1 cellular context compared by ENCODE assay signal in the genomic region with DNA sequence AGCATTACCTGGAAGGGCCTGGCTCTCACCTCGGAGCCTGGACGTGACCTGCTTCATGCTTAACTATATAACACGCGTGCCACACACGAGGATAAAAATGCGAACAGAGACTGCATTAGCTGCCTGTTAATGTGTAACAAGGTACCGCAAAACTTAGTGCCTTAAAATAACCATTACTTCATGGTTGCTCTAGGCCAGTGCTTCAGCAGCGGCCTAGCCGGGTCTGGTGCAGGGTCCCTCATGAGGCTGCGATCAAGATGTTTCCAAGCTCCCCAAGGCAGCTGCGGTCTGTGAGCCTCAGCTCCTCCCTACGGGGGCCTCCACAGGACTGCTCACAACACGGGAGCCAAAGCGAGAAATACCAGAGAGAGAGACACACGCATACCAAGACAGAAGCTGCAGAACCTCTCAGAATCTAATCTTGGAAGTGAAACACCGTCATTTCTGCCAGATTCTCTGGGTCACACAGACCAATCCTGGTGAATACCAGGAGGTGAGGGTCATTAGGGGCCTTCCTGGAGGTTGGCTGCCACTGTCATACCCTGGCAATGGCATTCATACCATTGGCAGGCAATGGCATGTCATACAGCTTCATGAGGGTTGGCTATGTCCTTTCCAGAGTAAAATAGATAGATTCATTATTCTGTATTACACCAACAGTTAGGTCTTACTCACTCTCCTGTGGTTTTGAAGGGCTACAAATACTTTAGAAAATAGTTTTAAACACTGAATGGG.
TF ChIP-seq lines count a peak whose summit lies in the region.

No MANE protein-coding gene starts in this region.

TF ChIP-seq in GM23338, 12 proteins besides CTCF, POLR2A, EP300 and RAD21 (continued from another document):
- TF ChIP-seq, protein P1, sequence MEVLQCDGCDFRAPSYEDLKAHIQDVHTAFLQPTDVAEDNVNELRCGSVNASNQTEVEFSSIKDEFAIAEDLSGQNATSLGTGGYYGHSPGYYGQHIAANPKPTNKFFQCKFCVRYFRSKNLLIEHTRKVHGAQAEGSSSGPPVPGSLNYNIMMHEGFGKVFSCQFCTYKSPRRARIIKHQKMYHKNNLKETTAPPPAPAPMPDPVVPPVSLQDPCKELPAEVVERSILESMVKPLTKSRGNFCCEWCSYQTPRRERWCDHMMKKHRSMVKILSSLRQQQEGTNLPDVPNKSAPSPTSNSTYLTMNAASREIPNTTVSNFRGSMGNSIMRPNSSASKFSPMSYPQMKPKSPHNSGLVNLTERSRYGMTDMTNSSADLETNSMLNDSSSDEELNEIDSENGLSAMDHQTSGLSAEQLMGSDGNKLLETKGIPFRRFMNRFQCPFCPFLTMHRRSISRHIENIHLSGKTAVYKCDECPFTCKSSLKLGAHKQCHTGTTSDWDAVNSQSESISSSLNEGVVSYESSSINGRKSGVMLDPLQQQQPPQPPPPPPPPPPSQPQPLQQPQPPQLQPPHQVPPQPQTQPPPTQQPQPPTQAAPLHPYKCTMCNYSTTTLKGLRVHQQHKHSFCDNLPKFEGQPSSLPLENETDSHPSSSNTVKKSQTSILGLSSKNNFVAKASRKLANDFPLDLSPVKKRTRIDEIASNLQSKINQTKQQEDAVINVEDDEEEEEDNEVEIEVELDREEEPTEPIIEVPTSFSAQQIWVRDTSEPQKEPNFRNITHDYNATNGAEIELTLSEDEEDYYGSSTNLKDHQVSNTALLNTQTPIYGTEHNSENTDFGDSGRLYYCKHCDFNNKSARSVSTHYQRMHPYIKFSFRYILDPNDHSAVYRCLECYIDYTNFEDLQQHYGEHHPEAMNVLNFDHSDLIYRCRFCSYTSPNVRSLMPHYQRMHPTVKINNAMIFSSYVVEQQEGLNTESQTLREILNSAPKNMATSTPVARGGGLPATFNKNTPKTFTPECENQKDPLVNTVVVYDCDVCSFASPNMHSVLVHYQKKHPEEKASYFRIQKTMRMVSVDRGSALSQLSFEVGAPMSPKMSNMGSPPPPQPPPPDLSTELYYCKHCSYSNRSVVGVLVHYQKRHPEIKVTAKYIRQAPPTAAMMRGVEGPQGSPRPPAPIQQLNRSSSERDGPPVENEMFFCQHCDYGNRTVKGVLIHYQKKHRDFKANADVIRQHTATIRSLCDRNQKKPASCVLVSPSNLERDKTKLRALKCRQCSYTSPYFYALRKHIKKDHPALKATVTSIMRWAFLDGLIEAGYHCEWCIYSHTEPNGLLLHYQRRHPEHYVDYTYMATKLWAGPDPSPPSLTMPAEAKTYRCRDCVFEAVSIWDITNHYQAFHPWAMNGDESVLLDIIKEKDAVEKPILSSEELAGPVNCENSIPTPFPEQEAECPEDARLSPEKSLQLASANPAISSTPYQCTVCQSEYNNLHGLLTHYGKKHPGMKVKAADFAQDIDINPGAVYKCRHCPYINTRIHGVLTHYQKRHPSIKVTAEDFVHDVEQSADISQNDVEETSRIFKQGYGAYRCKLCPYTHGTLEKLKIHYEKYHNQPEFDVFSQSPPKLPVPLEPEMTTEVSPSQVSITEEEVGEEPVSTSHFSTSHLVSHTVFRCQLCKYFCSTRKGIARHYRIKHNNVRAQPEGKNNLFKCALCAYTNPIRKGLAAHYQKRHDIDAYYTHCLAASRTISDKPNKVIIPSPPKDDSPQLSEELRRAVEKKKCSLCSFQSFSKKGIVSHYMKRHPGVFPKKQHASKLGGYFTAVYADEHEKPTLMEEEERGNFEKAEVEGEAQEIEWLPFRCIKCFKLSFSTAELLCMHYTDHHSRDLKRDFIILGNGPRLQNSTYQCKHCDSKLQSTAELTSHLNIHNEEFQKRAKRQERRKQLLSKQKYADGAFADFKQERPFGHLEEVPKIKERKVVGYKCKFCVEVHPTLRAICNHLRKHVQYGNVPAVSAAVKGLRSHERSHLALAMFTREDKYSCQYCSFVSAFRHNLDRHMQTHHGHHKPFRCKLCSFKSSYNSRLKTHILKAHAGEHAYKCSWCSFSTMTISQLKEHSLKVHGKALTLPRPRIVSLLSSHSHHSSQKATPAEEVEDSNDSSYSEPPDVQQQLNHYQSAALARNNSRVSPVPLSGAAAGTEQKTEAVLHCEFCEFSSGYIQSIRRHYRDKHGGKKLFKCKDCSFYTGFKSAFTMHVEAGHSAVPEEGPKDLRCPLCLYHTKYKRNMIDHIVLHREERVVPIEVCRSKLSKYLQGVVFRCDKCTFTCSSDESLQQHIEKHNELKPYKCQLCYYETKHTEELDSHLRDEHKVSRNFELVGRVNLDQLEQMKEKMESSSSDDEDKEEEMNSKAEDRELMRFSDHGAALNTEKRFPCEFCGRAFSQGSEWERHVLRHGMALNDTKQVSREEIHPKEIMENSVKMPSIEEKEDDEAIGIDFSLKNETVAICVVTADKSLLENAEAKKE (CRISPR knock-in tag; IDR thresholded peaks at IDR 0.05): no peak
- TF ChIP-seq, protein P2, sequence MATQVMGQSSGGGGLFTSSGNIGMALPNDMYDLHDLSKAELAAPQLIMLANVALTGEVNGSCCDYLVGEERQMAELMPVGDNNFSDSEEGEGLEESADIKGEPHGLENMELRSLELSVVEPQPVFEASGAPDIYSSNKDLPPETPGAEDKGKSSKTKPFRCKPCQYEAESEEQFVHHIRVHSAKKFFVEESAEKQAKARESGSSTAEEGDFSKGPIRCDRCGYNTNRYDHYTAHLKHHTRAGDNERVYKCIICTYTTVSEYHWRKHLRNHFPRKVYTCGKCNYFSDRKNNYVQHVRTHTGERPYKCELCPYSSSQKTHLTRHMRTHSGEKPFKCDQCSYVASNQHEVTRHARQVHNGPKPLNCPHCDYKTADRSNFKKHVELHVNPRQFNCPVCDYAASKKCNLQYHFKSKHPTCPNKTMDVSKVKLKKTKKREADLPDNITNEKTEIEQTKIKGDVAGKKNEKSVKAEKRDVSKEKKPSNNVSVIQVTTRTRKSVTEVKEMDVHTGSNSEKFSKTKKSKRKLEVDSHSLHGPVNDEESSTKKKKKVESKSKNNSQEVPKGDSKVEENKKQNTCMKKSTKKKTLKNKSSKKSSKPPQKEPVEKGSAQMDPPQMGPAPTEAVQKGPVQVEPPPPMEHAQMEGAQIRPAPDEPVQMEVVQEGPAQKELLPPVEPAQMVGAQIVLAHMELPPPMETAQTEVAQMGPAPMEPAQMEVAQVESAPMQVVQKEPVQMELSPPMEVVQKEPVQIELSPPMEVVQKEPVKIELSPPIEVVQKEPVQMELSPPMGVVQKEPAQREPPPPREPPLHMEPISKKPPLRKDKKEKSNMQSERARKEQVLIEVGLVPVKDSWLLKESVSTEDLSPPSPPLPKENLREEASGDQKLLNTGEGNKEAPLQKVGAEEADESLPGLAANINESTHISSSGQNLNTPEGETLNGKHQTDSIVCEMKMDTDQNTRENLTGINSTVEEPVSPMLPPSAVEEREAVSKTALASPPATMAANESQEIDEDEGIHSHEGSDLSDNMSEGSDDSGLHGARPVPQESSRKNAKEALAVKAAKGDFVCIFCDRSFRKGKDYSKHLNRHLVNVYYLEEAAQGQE (IDR thresholded peaks at IDR 0.05; ENCODE audit: unreplicated experiment): no peak
